ENCODE assay signal across 8 cellular contexts in genomic region chr9:89661956-89662717, GRCh38. TPM values are rescaled to one million over a fixed set of nuclear protein-coding genes. Genes with fewer than 3 reads are reported as not detected.
A peak's percentile ranks its signal among the peaks of the same experiment; 100 is the strongest.
DNase-seq lines count a peak whose midpoint lies in the region; ATAC-seq and TF ChIP-seq lines count a peak whose summit lies in the region.

No MANE protein-coding gene starts in this region.

- H3K9me2 ChIP-seq in HCT116 (ENCODE audit: insufficient read depth), result no peaks in the 10 kb centered on the region

- no peak for TF ChIP-seq POLR2A in HCT116 (IDR thresholded peaks at IDR 0.05; ENCODE audit: borderline replicate concordance, extremely low read depth, insufficient read depth, insufficient read length)

- peak; percentile 35 for DNase-seq in HCT116 (ENCODE audit: low read depth, low spot score)
- peak; percentile 90 for DNase-seq in NCI-H82 treated with DMSO at 0.1 percent for 48 hours (lab: John Stamatoyannopoulos, UW; ENCODE audit: unreplicated experiment)
- DNase-seq in dedifferentiated amniotic fluid mesenchymal stem cell (ENCODE audit: extremely low spot score), result peak; percentile 70
- peak; percentile 74 for DNase-seq in kidney epithelial cell (ENCODE audit: low read depth)
- DNase-seq in stimulated activated naive CD8-positive, alpha-beta T cell treated with anti-CD3 and anti-CD28 coated beads, Interleukin-15, amount 100 ng/mL, for 72 hours, result no peak
- no peak for DNase-seq in GF-D8 (lab: John Stamatoyannopoulos, UW)

- H3K4me3 Mint-ChIP-seq in stimulated activated naive CD8-positive, alpha-beta T cell treated with anti-CD3 and anti-CD28 coated beads, Interleukin-15, amount 100 ng/mL, for 72 hours, result no peak overlapping the region

- H3K4me1 Mint-ChIP-seq in stimulated activated naive CD8-positive, alpha-beta T cell treated with anti-CD3 and anti-CD28 coated beads, Interleukin-15, amount 100 ng/mL, for 72 hours, result peaks cover 27% of the 10 kb centered on the region

- POLR2A ChIA-PET in HCT116 (lab: Charles Lee), result no interaction called here

- RAD21 ChIA-PET in HCT116 (lab: Charles Lee; ENCODE audit: low non-redundant PET in 1 of 2, low total read pairs in 2 of 2, uncharacterized antibody in 2 of 2, unreplicated experiment in 2 of 2), result no interaction called here

- H3K9ac ChIP-seq in HCT116 (ENCODE audit: low read length), result no peak overlapping the region

- intact Hi-C loops in HCT116 (cut with micrococcal nuclease), result no loop called here

- no peak for TF ChIP-seq RAD21 in HCT116 (IDR thresholded peaks at IDR 0.05; ENCODE audit: low read depth)

- H3K79me2 ChIP-seq in HCT116 (ENCODE audit: insufficient read depth, low read length), result no peaks in the 10 kb centered on the region

- no TSS peak for BruUV-seq in HCT116 (replicated peaks; lab: Mats Ljungman, UMichigan)

- CTCF ChIA-PET in HCT116 (lab: Charles Lee), result no interaction called here

- H3K9me3 ChIP-seq in HCT116 (ENCODE audit: control insufficient read depth in 1 of 2, insufficient read depth in 1 of 2, low read depth in 1 of 2, low read length in 2 of 2), result no peaks in the 10 kb centered on the region

- H3K27me3 ChIP-seq in HCT116 (ENCODE audit: insufficient read depth, low read length), result peaks cover 13% of the 10 kb centered on the region
- H3K27me3 ChIP-seq in kidney epithelial cell (ENCODE audit: control insufficient read depth, insufficient read depth, low read length), result peaks cover 20% of the 10 kb centered on the region

- peaks cover 4 to 8% of the 10 kb centered on the region in 2 experiments; a peak in 2 of 4 replicates for H3K4me1 ChIP-seq in HCT116 (ENCODE audit: control insufficient read depth in 1 of 2, insufficient read depth in 2 of 2, low read length in 2 of 2)

- H3K9me3 Mint-ChIP-seq in stimulated activated naive CD8-positive, alpha-beta T cell treated with anti-CD3 and anti-CD28 coated beads, Interleukin-15, amount 100 ng/mL, for 72 hours, result no peaks in the 10 kb centered on the region

- no peak overlapping the region for H3K27ac ChIP-seq in HCT116 (ENCODE audit: low read depth, low read length)
- peak overlapping the region in 11 of 21 experiments; percentile 13 to 69 (median 44) for H3K27ac ChIP-seq in skin epidermis

- H3K4me3 ChIP-seq in HCT116 (replicated peaks in 1 of 2; ENCODE audit: low read depth in 1 of 2, low read length in 2 of 2) (no peak overlapping the region), kidney epithelial cell (ENCODE audit: low read depth, low read length) (peak overlapping the region; percentile 16), skin epidermis (peak overlapping the region in 1 of 7 experiments; percentile 18)

- no peak for TF ChIP-seq CTCF in HCT116 (IDR thresholded peaks at IDR 0.05 in 2 of 3, conservative IDR thresholded peaks at IDR 0.05 in 1 of 3; ENCODE audit: borderline replicate concordance in 1 of 3, insufficient read depth in 1 of 3, low read depth in 2 of 3, low read length in 2 of 3)
- TF ChIP-seq CTCF in kidney epithelial cell (IDR thresholded peaks at IDR 0.05; ENCODE audit: insufficient read depth, low read length, poor library complexity, severe bottlenecking), result no peak

- ATAC-seq in HCT116 (peak; percentile 88), HG02852 (IDR thresholded peaks at IDR 0.05; ENCODE audit: unreplicated experiment) (no peak)
- no peak for ATAC-seq in stimulated activated naive CD8-positive, alpha-beta T cell treated with anti-CD3 and anti-CD28 coated beads, Interleukin-15, amount 100 ng/mL, for 72 hours

- no peaks in the 10 kb centered on the region for H4K20me1 ChIP-seq in HCT116 (ENCODE audit: insufficient read depth)

- H3K27me3 Mint-ChIP-seq in stimulated activated naive CD8-positive, alpha-beta T cell treated with anti-CD3 and anti-CD28 coated beads, Interleukin-15, amount 100 ng/mL, for 72 hours, result peaks cover 38% of the 10 kb centered on the region

- H2AFZ ChIP-seq in HCT116 (ENCODE audit: low read depth, low read length, poor library complexity, severe bottlenecking), result no peak overlapping the region

- no peak overlapping the region for H3K4me2 ChIP-seq in HCT116 (ENCODE audit: low read length)

- no peaks in the 10 kb centered on the region for H3K36me3 ChIP-seq in HCT116 (ENCODE audit: control insufficient read depth in 1 of 2, insufficient read depth in 2 of 2, low read length in 2 of 2)
- H3K36me3 ChIP-seq in kidney epithelial cell (ENCODE audit: control insufficient read depth, insufficient read depth, low read length), result no peaks in the 10 kb centered on the region

- no peak overlapping the region for H3K27ac Mint-ChIP-seq in stimulated activated naive CD8-positive, alpha-beta T cell treated with anti-CD3 and anti-CD28 coated beads, Interleukin-15, amount 100 ng/mL, for 72 hours

TF ChIP-seq in HCT116, 20 proteins besides CTCF, POLR2A, EP300 and RAD21:
- TF ChIP-seq JUND (IDR thresholded peaks at IDR 0.05), result no peak
- no peak for TF ChIP-seq TCF7L2 (IDR thresholded peaks at IDR 0.05; ENCODE audit: borderline replicate concordance, extremely low read depth, insufficient read depth, insufficient read length)
- TF ChIP-seq SIN3A (IDR thresholded peaks at IDR 0.05; ENCODE audit: low read depth), result no peak
- TF ChIP-seq ZFX (IDR thresholded peaks at IDR 0.05), result no peak
- no peak for TF ChIP-seq SP1 (IDR thresholded peaks at IDR 0.05; ENCODE audit: low read depth)
- no peak for TF ChIP-seq CBX3 (IDR thresholded peaks at IDR 0.05; ENCODE audit: low read depth)
- no peak for TF ChIP-seq EGR1 (IDR thresholded peaks at IDR 0.05; ENCODE audit: low read depth)
- no peak for TF ChIP-seq REST (IDR thresholded peaks at IDR 0.05; ENCODE audit: low read depth)
- TF ChIP-seq YY1 (IDR thresholded peaks at IDR 0.05; ENCODE audit: extremely low read depth, insufficient replicate concordance, low read depth, low read length), result no peak
- no peak for TF ChIP-seq CEBPB (IDR thresholded peaks at IDR 0.05; ENCODE audit: low read depth)
- TF ChIP-seq POLR2AphosphoS5 (IDR thresholded peaks at IDR 0.05; ENCODE audit: low read depth, low read length), result no peak
- no peak for TF ChIP-seq ZNF274 (IDR thresholded peaks at IDR 0.05; ENCODE audit: low read depth, low read length)
- no peak for TF ChIP-seq EZH2phosphoT487 (IDR thresholded peaks at IDR 0.05; ENCODE audit: borderline replicate concordance)
TF ChIP-seq in HCT116: peak in this region for 0.

RNA-seq across cellular contexts. Expression of gene GADD45G, which starts 57.3 kb away (rescaled TPM):
- total RNA-seq in HCT116 (2021; ENCODE audit: unreplicated experiment), result not detected
- polyA plus RNA-seq in HCT116 (2012), result 0.12 and 0.14 TPM in 2 replicates
- 0.41 and 2.2 TPM in 2 replicates for total RNA-seq in kidney epithelial cell

Comparison
In these comparisons a context has a peak if more than half of its experiments do, and no peak if none do; other contexts are left out.
1. DNase-seq: peak in HCT116 (single experiment), NCI-H82 treated with DMSO at 0.1 percent for 48 hours (single experiment), dedifferentiated amniotic fluid mesenchymal stem cell (single experiment) and kidney epithelial cell (single experiment); none in stimulated activated naive CD8-positive, alpha-beta T cell treated with anti-CD3 and anti-CD28 coated beads, Interleukin-15, amount 100 ng/mL, for 72 hours (0 of 2) and GF-D8 (single experiment).